In genomic region chr13:99821741-99822140, GRCh38 we compare ENCODE assay signal across 24 cellular contexts.
"Had no signal": no experiment of that assay in that cellular context is flagged by ENCODE, and none has a peak within 500 bp of the region (broad histone marks: within the 10 kb centered on the region; RNA-seq: fewer than 3 reads in every experiment).

No MANE protein-coding gene starts in this region.

- DNase-seq: activated CD4-positive, alpha-beta T cell treated with anti-CD3 and anti-CD28 coated beads for 48 hours; activated CD8-positive, alpha-beta memory T cell treated with anti-CD3 and anti-CD28 coated beads, Interleukin-2, amount 10 ng/mL, durations not matched to agents 7 days and 5 days; activated CD8-positive, alpha-beta T cell treated with anti-CD3 and anti-CD28 coated beads for 36 hours; activated effector memory CD4-positive, alpha-beta T cell treated with anti-CD3 and anti-CD28 coated beads, Interleukin-2, amount 50 U/mL, for 16 hours; activated naive CD4-positive, alpha-beta T cell treated with anti-CD3 and anti-CD28 coated beads, Interleukin-2, amount 10 ng/mL, durations not matched to agents 7 days and 5 days; activated T-cell treated with anti-CD3 and anti-CD28 coated beads for 4 hours; amygdala; body of pancreas; effector CD8-positive, alpha-beta T cell; erythroblast; hippocampal formation; kidney glomerular epithelial cell; left lung; naive thymus-derived CD8-positive, alpha-beta T cell; posterior cingulate gyrus; spleen; stimulated activated CD4-positive, alpha-beta T cell treated with anti-CD3 and anti-CD28 coated beads, Interleukin-4, amount 100 ng/mL, for 24 hours; stimulated activated naive CD4-positive, alpha-beta T cell treated with Interleukin-2 at 50 U/mL for 16 hours; T-helper 17 cell; thyroid gland; upper lobe of right lung had no signal

- H3K4me3 ChIP-seq: body of pancreas, cardiac muscle cell, left lung, lung, neural progenitor cell, spleen, thyroid gland, upper lobe of right lung had no signal

- ATAC-seq: activated CD8-positive, alpha-beta memory T cell treated with anti-CD3 and anti-CD28 coated beads, Interleukin-2, amount 10 ng/mL, durations not matched to agents 7 days and 5 days; activated CD8-positive, alpha-beta T cell treated with anti-CD3 and anti-CD28 coated beads for 36 hours; body of pancreas; left lung; naive thymus-derived CD8-positive, alpha-beta T cell; T-helper 17 cell; upper lobe of right lung had no signal

- H3K27ac ChIP-seq: body of pancreas, cardiac muscle cell, left lung, neural progenitor cell, spleen, thyroid gland, upper lobe of right lung had no signal
